In the genomic region with DNA sequence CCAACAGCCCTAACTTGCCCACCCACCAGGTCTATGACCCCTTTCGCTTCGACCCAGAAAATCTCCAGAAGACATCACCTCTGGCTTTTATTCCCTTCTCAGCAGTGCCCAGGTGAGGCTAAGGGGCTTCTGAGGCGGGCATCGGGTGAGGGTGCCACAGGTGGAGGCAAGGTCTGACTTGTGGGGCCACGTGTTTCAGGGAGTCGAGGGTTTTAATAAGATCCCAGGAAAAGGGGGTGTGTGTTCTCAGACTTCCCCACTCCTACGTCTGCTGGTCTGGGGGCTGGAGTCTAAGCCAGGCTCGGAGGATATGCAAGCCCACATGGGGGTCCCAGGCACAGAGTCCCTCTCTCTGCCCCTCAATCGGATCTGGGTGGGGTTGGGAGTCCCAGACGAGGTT, we compare ENCODE assay signal across 19 cellular contexts. TPM values are rescaled to one million over a fixed set of nuclear protein-coding genes. Genes with fewer than 3 reads are reported as not detected.
DNase-seq lines count a peak whose midpoint lies in the region; ATAC-seq, FAIRE-seq and TF ChIP-seq lines count a peak whose summit lies in the region.
"Had no signal": no experiment of that assay in that cellular context is flagged by ENCODE, and none has a peak within 500 bp of the region (broad histone marks: within the 10 kb centered on the region; RNA-seq: fewer than 3 reads in every experiment).

No MANE protein-coding gene starts in this region.

- H3K36me3 ChIP-seq in GM23338 (ENCODE audit: insufficient read depth), result no peaks in the 10 kb centered on the region
- H3K36me3 ChIP-seq: neutrophil, vagina had no signal

- H3K27ac ChIP-seq in GM23338 (ENCODE audit: low read depth), result no peak overlapping the region
- H3K27ac ChIP-seq: body of pancreas, vagina had no signal

- TF ChIP-seq POLR2A in GM12891 (IDR thresholded peaks at IDR 0.05; ENCODE audit: low read depth, low read length), result no peak

- ATAC-seq in GM23338, result no peak
- ATAC-seq in activated naive CD8-positive, alpha-beta T cell treated with anti-CD3 and anti-CD28 coated beads, Interleukin-2, amount 10 ng/mL, durations not matched to agents 7 days and 5 days (ENCODE audit: low read depth), result no peak
- ATAC-seq in naive thymus-derived CD8-positive, alpha-beta T cell, result no peak
- ATAC-seq in stimulated activated memory B cell treated with anti-CD40 and anti-IgM and Interleukin-4, amounts not matched to agents 10 μg/mL and 1 μg/mL and 100 μg/mL, for 72 hours, result no peak

- no peaks in the 10 kb centered on the region for H3K27me3 ChIP-seq in GM23338 (ENCODE audit: insufficient read depth)
- H3K27me3 ChIP-seq: vagina had no signal

- H2AFZ ChIP-seq in GM23338, result peak overlapping the region; percentile 81; the same call in 1 of the 2 replicates

- no peaks in the 10 kb centered on the region for H3K27me3 Mint-ChIP-seq in GM23338 (ENCODE audit: insufficient read depth, low read depth, poor library complexity)
- H3K27me3 Mint-ChIP-seq in activated naive CD8-positive, alpha-beta T cell treated with anti-CD3 and anti-CD28 coated beads, Interleukin-2, amount 10 ng/mL, durations not matched to agents 7 days and 5 days, result peaks cover 20% of the 10 kb centered on the region
- H3K27me3 Mint-ChIP-seq in naive thymus-derived CD8-positive, alpha-beta T cell, result peaks cover 12 to 41% (median 15%) of the 10 kb centered on the region in 5 donors
- peaks cover 61% of the 10 kb centered on the region for H3K27me3 Mint-ChIP-seq in stimulated activated memory B cell treated with anti-CD40 and anti-IgM and Interleukin-4, amounts not matched to agents 10 μg/mL and 1 μg/mL and 100 μg/mL, for 72 hours

- POLR2A ChIA-PET in activated naive CD8-positive, alpha-beta T cell treated with anti-CD3 and anti-CD28 coated beads, Interleukin-2, amount 10 ng/mL, durations not matched to agents 7 days and 5 days (lab: Charles Lee), result no interaction called here
- POLR2A ChIA-PET in naive thymus-derived CD8-positive, alpha-beta T cell (lab: Charles Lee), result no interaction called here

- H4K20me1 ChIP-seq in GM23338 (replicated peaks; ENCODE audit: insufficient read depth), result no peaks in the 10 kb centered on the region

- no peaks in the 10 kb centered on the region for H3K9me2 ChIP-seq in GM23338 (ENCODE audit: insufficient read depth)

- DNase-seq in activated CD8-positive, alpha-beta memory T cell treated with anti-CD3 and anti-CD28 coated beads for 24 hours, result peak; percentile 54
- no peak for DNase-seq in activated CD8-positive, alpha-beta memory T cell treated with anti-CD3 and anti-CD28 coated beads, Interleukin-2, amount 50 U/mL, for 48 hours
- DNase-seq in GM23338 (ENCODE audit: low spot score), result no peak
- DNase-seq in activated naive CD8-positive, alpha-beta T cell treated with anti-CD3 and anti-CD28 coated beads, Interleukin-2, amount 10 ng/mL, durations not matched to agents 7 days and 5 days, result no peak
- DNase-seq in naive thymus-derived CD8-positive, alpha-beta T cell, result no peak
- no peak for DNase-seq in islet precursor cell
- DNase-seq in GM12891 (ENCODE audit: insufficient read length, low spot score), result no peak
- DNase-seq: DMS 273 treated with DMSO at 0.1 percent for 48 hours had no signal

- H3K36me3 Mint-ChIP-seq in GM23338 (ENCODE audit: low read depth), result peaks cover 31% of the 10 kb centered on the region
- no peaks in the 10 kb centered on the region for H3K36me3 Mint-ChIP-seq in activated naive CD8-positive, alpha-beta T cell treated with anti-CD3 and anti-CD28 coated beads, Interleukin-2, amount 10 ng/mL, durations not matched to agents 7 days and 5 days
- H3K36me3 Mint-ChIP-seq in naive thymus-derived CD8-positive, alpha-beta T cell, result no peaks in the 10 kb centered on the region
- no peaks in the 10 kb centered on the region for H3K36me3 Mint-ChIP-seq in stimulated activated memory B cell treated with anti-CD40 and anti-IgM and Interleukin-4, amounts not matched to agents 10 μg/mL and 1 μg/mL and 100 μg/mL, for 72 hours
- H3K36me3 Mint-ChIP-seq: activated naive CD8-positive, alpha-beta T cell; CD14-positive monocyte had no signal

- H3K9me3 Mint-ChIP-seq in GM23338, result peaks cover 86% of the 10 kb centered on the region
- no peaks in the 10 kb centered on the region for H3K9me3 Mint-ChIP-seq in activated naive CD8-positive, alpha-beta T cell treated with anti-CD3 and anti-CD28 coated beads, Interleukin-2, amount 10 ng/mL, durations not matched to agents 7 days and 5 days
- H3K9me3 Mint-ChIP-seq in naive thymus-derived CD8-positive, alpha-beta T cell, result no peaks in the 10 kb centered on the region
- H3K9me3 Mint-ChIP-seq in stimulated activated memory B cell treated with anti-CD40 and anti-IgM and Interleukin-4, amounts not matched to agents 10 μg/mL and 1 μg/mL and 100 μg/mL, for 72 hours, result no peaks in the 10 kb centered on the region
- H3K9me3 Mint-ChIP-seq: CD14-positive monocyte had no signal

- no peaks in the 10 kb centered on the region for H3K4me1 Mint-ChIP-seq in GM23338
- H3K4me1 Mint-ChIP-seq in activated naive CD8-positive, alpha-beta T cell treated with anti-CD3 and anti-CD28 coated beads, Interleukin-2, amount 10 ng/mL, durations not matched to agents 7 days and 5 days, result peaks cover 3% of the 10 kb centered on the region
- H3K4me1 Mint-ChIP-seq in naive thymus-derived CD8-positive, alpha-beta T cell, result peaks cover 0 to 6% (median 3%) of the 10 kb centered on the region in 4 donors
- peaks cover 13% of the 10 kb centered on the region for H3K4me1 Mint-ChIP-seq in stimulated activated memory B cell treated with anti-CD40 and anti-IgM and Interleukin-4, amounts not matched to agents 10 μg/mL and 1 μg/mL and 100 μg/mL, for 72 hours

- H3K4me1 ChIP-seq in GM23338 (ENCODE audit: insufficient read depth), result no peaks in the 10 kb centered on the region
- H3K4me1 ChIP-seq: vagina had no signal

- no peak overlapping the region for H3K4me3 Mint-ChIP-seq in GM23338
- peak overlapping the region; percentile 19 for H3K4me3 Mint-ChIP-seq in activated naive CD8-positive, alpha-beta T cell treated with anti-CD3 and anti-CD28 coated beads, Interleukin-2, amount 10 ng/mL, durations not matched to agents 7 days and 5 days
- peak overlapping the region in 7 of 10 donors; percentile 41 to 74 (median 64) for H3K4me3 Mint-ChIP-seq in naive thymus-derived CD8-positive, alpha-beta T cell
- no peak overlapping the region for H3K4me3 Mint-ChIP-seq in stimulated activated memory B cell treated with anti-CD40 and anti-IgM and Interleukin-4, amounts not matched to agents 10 μg/mL and 1 μg/mL and 100 μg/mL, for 72 hours

- TF ChIP-seq CTCF in GM23338 (conservative IDR thresholded peaks at IDR 0.05; ENCODE audit: low read depth in 2 of 2), result no peak

- no peaks in the 10 kb centered on the region for H3F3A ChIP-seq in GM23338 (replicated peaks; ENCODE audit: low read depth)

- H3K4me2 ChIP-seq in GM23338, result peak overlapping the region; percentile 68

- no peaks in the 10 kb centered on the region for H3K79me2 ChIP-seq in GM23338 (replicated peaks; ENCODE audit: insufficient read depth)

- H3K4me3 ChIP-seq in GM23338, result peak overlapping the region; percentile 44; the same call in 1 of the 2 replicates
- H3K4me3 ChIP-seq: body of pancreas, K562, vagina had no signal

- no peak overlapping the region for H3K27ac Mint-ChIP-seq in GM23338
- no peak overlapping the region for H3K27ac Mint-ChIP-seq in activated naive CD8-positive, alpha-beta T cell treated with anti-CD3 and anti-CD28 coated beads, Interleukin-2, amount 10 ng/mL, durations not matched to agents 7 days and 5 days
- H3K27ac Mint-ChIP-seq in naive thymus-derived CD8-positive, alpha-beta T cell, result peak overlapping the region in 1 of 10 donors; percentile 22
- H3K27ac Mint-ChIP-seq in stimulated activated memory B cell treated with anti-CD40 and anti-IgM and Interleukin-4, amounts not matched to agents 10 μg/mL and 1 μg/mL and 100 μg/mL, for 72 hours, result no peak overlapping the region
- H3K27ac Mint-ChIP-seq: activated naive CD8-positive, alpha-beta T cell had no signal

- no peak for FAIRE-seq in GM12891 (lab: Jason Lieb, UNC)
- FAIRE-seq: A204.1 had no signal

TF ChIP-seq in GM23338, 12 proteins besides CTCF, POLR2A, EP300 and RAD21 (continues in another document):
- TF ChIP-seq ZNF114 (CRISPR knock-in tag; IDR thresholded peaks at IDR 0.05), result no peak

TF ChIP-seq in GM12891, 5 proteins besides CTCF, POLR2A, EP300 and RAD21:
- TF ChIP-seq POU2F2 (IDR thresholded peaks at IDR 0.05; ENCODE audit: low read depth, low read length), result no peak
- no peak for TF ChIP-seq POLR2AphosphoS5 (IDR thresholded peaks at IDR 0.05; ENCODE audit: low read depth, low read length)
- TF ChIP-seq TAF1 (IDR thresholded peaks at IDR 0.05; ENCODE audit: low read depth, low read length), result no peak
- TF ChIP-seq SPI1 (IDR thresholded peaks at IDR 0.05; ENCODE audit: low read depth, low read length), result no peak
- TF ChIP-seq PAX5 (IDR thresholded peaks at IDR 0.05; ENCODE audit: insufficient read depth, low read length, severe bottlenecking), result no peak
TF ChIP-seq in GM12891: peak in this region for 0.

RNA-seq across cellular contexts. Expression of gene CYP4F8, which starts 30.9 kb away (rescaled TPM):
- total RNA-seq in GM23338 (2014; rRNA removed; shearing (Covaris generic)), result not detected in 2 replicates
- not detected in 2 replicates for polyA plus RNA-seq in GM23338 (2016; fragmentation: Nextera tagmentation; extraction: Ambion mirVana)
- not detected for total RNA-seq in activated naive CD8-positive, alpha-beta T cell treated with anti-CD3 and anti-CD28 coated beads, Interleukin-2, amount 10 ng/mL, durations not matched to agents 7 days and 5 days
- total RNA-seq in naive thymus-derived CD8-positive, alpha-beta T cell, result not detected
- not detected for polyA plus RNA-seq in naive thymus-derived CD8-positive, alpha-beta T cell
- polyA plus RNA-seq in GM12891 (2012; ENCODE audit: low read depth, missing spikeins), result not detected
- total RNA-seq: fibroblast of lung, K562, left ventricle myocardium superior, renal cortical epithelial cell had no signal
- polyA plus RNA-seq: CD14-positive monocyte, fibroblast of lung, K562 had no signal

RNA-seq across cellular contexts. Expression of gene CYP4F3, which starts 56.6 kb away (rescaled TPM):
- not detected in 2 replicates for total RNA-seq in GM23338 (2014; rRNA removed; shearing (Covaris generic))
- not detected in 2 replicates for polyA plus RNA-seq in GM23338 (2016; fragmentation: Nextera tagmentation; extraction: Ambion mirVana)
- total RNA-seq in activated naive CD8-positive, alpha-beta T cell treated with anti-CD3 and anti-CD28 coated beads, Interleukin-2, amount 10 ng/mL, durations not matched to agents 7 days and 5 days, result not detected
- total RNA-seq in naive thymus-derived CD8-positive, alpha-beta T cell, result not detected
- polyA plus RNA-seq in naive thymus-derived CD8-positive, alpha-beta T cell, result not detected
- polyA plus RNA-seq in GM12891 (2012; ENCODE audit: low read depth, missing spikeins), result 0.63 TPM
- total RNA-seq: fibroblast of lung had no signal
- polyA plus RNA-seq: fibroblast of lung had no signal

Comparison
In these comparisons a context has a peak if more than half of its experiments do, and no peak if none do; other contexts are left out.
1. H3K4me3 Mint-ChIP-seq: peak in activated naive CD8-positive, alpha-beta T cell treated with anti-CD3 and anti-CD28 coated beads, Interleukin-2, amount 10 ng/mL, durations not matched to agents 7 days and 5 days (single experiment) and naive thymus-derived CD8-positive, alpha-beta T cell (7 of 10); none in GM23338 (single experiment) and stimulated activated memory B cell treated with anti-CD40 and anti-IgM and Interleukin-4, amounts not matched to agents 10 μg/mL and 1 μg/mL and 100 μg/mL, for 72 hours (single experiment).